ENCODE assay signal across 1 cellular context in the genomic region with DNA sequence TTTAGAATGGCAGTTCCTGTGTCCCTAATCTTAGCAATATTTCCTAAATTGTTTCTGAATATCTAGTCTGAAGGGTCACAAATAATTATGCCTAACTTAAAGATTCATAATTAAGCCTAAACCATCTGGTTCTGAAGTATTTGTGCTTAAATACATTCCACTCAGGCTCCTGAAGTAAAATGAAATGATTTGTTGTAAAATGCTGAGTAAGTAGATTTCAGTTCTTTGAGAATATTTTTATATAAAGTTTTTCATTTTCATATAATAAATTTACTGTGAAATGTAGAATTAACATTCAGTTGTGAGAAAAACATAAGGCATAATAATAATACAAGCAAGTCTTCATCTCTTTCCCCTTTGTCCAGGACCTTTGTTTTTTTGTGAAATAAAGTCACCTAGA.
A peak's percentile ranks its signal among the peaks of the same experiment; 100 is the strongest.
TF ChIP-seq lines count a peak whose summit lies in the region.

No MANE protein-coding gene starts in this region.

TF ChIP-seq in HepG2, 621 proteins besides CTCF, POLR2A, EP300 and RAD21:
- TF ChIP-seq, protein P1, sequence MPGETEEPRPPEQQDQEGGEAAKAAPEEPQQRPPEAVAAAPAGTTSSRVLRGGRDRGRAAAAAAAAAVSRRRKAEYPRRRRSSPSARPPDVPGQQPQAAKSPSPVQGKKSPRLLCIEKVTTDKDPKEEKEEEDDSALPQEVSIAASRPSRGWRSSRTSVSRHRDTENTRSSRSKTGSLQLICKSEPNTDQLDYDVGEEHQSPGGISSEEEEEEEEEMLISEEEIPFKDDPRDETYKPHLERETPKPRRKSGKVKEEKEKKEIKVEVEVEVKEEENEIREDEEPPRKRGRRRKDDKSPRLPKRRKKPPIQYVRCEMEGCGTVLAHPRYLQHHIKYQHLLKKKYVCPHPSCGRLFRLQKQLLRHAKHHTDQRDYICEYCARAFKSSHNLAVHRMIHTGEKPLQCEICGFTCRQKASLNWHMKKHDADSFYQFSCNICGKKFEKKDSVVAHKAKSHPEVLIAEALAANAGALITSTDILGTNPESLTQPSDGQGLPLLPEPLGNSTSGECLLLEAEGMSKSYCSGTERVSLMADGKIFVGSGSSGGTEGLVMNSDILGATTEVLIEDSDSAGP (CRISPR knock-in tag; IDR thresholded peaks at IDR 0.05; ENCODE audit: borderline replicate concordance): no peak
- no peak for TF ChIP-seq ZNF572 (CRISPR knock-in tag; IDR thresholded peaks at IDR 0.05)
- TF ChIP-seq MAFF (IDR thresholded peaks at IDR 0.05; ENCODE audit: low read depth, low read length): peak; percentile 87
- TF ChIP-seq ZNF44 (CRISPR knock-in tag; IDR thresholded peaks at IDR 0.05): no peak
- peak; percentile 70 to 94; a peak in 3 of 4 replicates for TF ChIP-seq MAFK (conservative IDR thresholded peaks at IDR 0.05 in 1 of 2, IDR thresholded peaks at IDR 0.05 in 1 of 2; ENCODE audit: low read length in 2 of 2)
- no peak for TF ChIP-seq ZNF775 (CRISPR knock-in tag; IDR thresholded peaks at IDR 0.05; ENCODE audit: borderline replicate concordance)
- no peak for TF ChIP-seq ZNF124 (CRISPR knock-in tag; IDR thresholded peaks at IDR 0.05)
